In the genomic region with DNA sequence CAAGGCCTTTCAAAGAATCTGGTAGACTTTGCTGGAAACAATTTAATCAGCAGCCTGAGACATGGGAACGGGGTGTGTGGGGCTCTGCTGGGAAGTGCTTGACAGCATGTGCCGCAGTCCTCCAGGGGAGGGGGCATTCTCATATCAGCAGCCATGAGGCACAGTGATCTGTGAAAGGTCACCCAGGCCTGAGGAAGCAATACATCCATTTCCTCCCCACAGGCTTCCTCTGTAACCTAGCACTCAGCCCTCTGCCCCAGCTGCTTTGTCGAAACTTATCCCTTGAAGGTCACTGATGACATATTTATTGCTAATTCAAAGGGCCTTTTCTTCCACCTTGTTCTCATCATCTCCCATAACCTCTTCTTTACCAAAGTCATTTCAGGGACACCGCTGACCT, we compare ENCODE assay signal across 1 cellular context.
TF ChIP-seq lines count a peak whose summit lies in the region.

No MANE protein-coding gene starts in this region.

TF ChIP-seq in GM23338, 12 proteins besides CTCF, POLR2A, EP300 and RAD21 (continued from another document):
- TF ChIP-seq, protein P1, sequence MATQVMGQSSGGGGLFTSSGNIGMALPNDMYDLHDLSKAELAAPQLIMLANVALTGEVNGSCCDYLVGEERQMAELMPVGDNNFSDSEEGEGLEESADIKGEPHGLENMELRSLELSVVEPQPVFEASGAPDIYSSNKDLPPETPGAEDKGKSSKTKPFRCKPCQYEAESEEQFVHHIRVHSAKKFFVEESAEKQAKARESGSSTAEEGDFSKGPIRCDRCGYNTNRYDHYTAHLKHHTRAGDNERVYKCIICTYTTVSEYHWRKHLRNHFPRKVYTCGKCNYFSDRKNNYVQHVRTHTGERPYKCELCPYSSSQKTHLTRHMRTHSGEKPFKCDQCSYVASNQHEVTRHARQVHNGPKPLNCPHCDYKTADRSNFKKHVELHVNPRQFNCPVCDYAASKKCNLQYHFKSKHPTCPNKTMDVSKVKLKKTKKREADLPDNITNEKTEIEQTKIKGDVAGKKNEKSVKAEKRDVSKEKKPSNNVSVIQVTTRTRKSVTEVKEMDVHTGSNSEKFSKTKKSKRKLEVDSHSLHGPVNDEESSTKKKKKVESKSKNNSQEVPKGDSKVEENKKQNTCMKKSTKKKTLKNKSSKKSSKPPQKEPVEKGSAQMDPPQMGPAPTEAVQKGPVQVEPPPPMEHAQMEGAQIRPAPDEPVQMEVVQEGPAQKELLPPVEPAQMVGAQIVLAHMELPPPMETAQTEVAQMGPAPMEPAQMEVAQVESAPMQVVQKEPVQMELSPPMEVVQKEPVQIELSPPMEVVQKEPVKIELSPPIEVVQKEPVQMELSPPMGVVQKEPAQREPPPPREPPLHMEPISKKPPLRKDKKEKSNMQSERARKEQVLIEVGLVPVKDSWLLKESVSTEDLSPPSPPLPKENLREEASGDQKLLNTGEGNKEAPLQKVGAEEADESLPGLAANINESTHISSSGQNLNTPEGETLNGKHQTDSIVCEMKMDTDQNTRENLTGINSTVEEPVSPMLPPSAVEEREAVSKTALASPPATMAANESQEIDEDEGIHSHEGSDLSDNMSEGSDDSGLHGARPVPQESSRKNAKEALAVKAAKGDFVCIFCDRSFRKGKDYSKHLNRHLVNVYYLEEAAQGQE (IDR thresholded peaks at IDR 0.05; ENCODE audit: unreplicated experiment), result no peak
- TF ChIP-seq NANOG (IDR thresholded peaks at IDR 0.05; ENCODE audit: borderline replicate concordance) (no peak), JUNB (IDR thresholded peaks at IDR 0.05; ENCODE audit: unreplicated experiment) (no peak), ZNF114 (CRISPR knock-in tag; IDR thresholded peaks at IDR 0.05) (no peak)
- TF ChIP-seq, protein P2, sequence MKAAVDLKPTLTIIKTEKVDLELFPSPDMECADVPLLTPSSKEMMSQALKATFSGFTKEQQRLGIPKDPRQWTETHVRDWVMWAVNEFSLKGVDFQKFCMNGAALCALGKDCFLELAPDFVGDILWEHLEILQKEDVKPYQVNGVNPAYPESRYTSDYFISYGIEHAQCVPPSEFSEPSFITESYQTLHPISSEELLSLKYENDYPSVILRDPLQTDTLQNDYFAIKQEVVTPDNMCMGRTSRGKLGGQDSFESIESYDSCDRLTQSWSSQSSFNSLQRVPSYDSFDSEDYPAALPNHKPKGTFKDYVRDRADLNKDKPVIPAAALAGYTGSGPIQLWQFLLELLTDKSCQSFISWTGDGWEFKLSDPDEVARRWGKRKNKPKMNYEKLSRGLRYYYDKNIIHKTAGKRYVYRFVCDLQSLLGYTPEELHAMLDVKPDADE (IDR thresholded peaks at IDR 0.05), result no peak
